ENCODE assay signal across 8 cellular contexts in genomic region chr17:77140166-77140877, GRCh38. TPM values are rescaled to one million over a fixed set of nuclear protein-coding genes. Genes with fewer than 3 reads are reported as not detected.
DNase-seq lines count a peak whose midpoint lies in the region; ATAC-seq and TF ChIP-seq lines count a peak whose summit lies in the region.

No MANE protein-coding gene starts in this region.

- H3K79me2 ChIP-seq in DOHH2 (ENCODE audit: control insufficient read depth, low read length): peaks cover 37% of the 10 kb centered on the region

- peak overlapping the region; percentile 62 for H3K4me3 ChIP-seq in DOHH2 (ENCODE audit: low read length)
- peak overlapping the region; percentile 98 to 99 (median 99) for H3K4me3 ChIP-seq in Peyer's patch
- peak overlapping the region; percentile 74 for H3K4me3 ChIP-seq in naive thymus-derived CD4-positive, alpha-beta T cell (ENCODE audit: low read length)

- H3K9me3 ChIP-seq in DOHH2 (ENCODE audit: control insufficient read depth, insufficient read depth, low read length): peaks cover 5% of the 10 kb centered on the region; the same call in 1 of the 2 replicates
- H3K9me3 ChIP-seq in KOPT-K1 (ENCODE audit: insufficient read depth, low read length, poor library complexity, severe bottlenecking): peaks cover 22% of the 10 kb centered on the region
- no peaks in the 10 kb centered on the region for H3K9me3 ChIP-seq in Peyer's patch
- no peaks in the 10 kb centered on the region for H3K9me3 ChIP-seq in naive thymus-derived CD4-positive, alpha-beta T cell (ENCODE audit: control insufficient read depth in 2 of 3, low read length in 3 of 3)

- H3K27ac ChIP-seq in DOHH2 (ENCODE audit: low read depth, low read length): peak overlapping the region; percentile 87
- peak overlapping the region; percentile 89 for H3K27ac ChIP-seq in KOPT-K1 (ENCODE audit: low read depth, low read length, poor library complexity, severe bottlenecking)
- peak overlapping the region; percentile 91 to 99 (median 94) for H3K27ac ChIP-seq in Peyer's patch
- peak overlapping the region; percentile 88 for H3K27ac ChIP-seq in naive thymus-derived CD4-positive, alpha-beta T cell (ENCODE audit: low read depth, low read length)

- H3K27me3 ChIP-seq in DOHH2 (ENCODE audit: control insufficient read depth, low read length) (peaks cover 2% of the 10 kb centered on the region; the same call in 1 of the 2 replicates), Peyer's patch (no peaks in the 10 kb centered on the region)
- no peaks in the 10 kb centered on the region for H3K27me3 ChIP-seq in naive thymus-derived CD4-positive, alpha-beta T cell (ENCODE audit: control insufficient read depth in 2 of 2, insufficient read depth in 2 of 2, low read length in 2 of 2)

- no peaks in the 10 kb centered on the region for H4K20me1 ChIP-seq in DOHH2 (ENCODE audit: control insufficient read depth, insufficient read depth, low read depth, low read length)

- peaks cover 31% of the 10 kb centered on the region for H3F3A ChIP-seq in DOHH2 (ENCODE audit: control insufficient read depth, insufficient read depth)

- H3K4me1 Mint-ChIP-seq in activated T-helper 1 cell treated with anti-CD3 and anti-CD28 coated beads, Interleukin-12 subunit alpha, Interleukin-12 subunit beta, Interleukin-2, Interleukin-4 antibody, amounts not matched to agents 30 ng/mL and 10 ng/mL and 1 ng/mL, durations not matched to agents 14 hours and 24 hours and 36 hours (ENCODE audit: low read depth): peaks cover 64% of the 10 kb centered on the region
- H3K4me1 Mint-ChIP-seq in naive thymus-derived CD4-positive, alpha-beta T cell: peaks cover 32 to 73% (median 66%) of the 10 kb centered on the region in 7 donors
- peaks cover 62% of the 10 kb centered on the region for H3K4me1 Mint-ChIP-seq in stimulated activated memory B cell treated with anti-CD40 and anti-IgM and Interleukin-4, amounts not matched to agents 10 μg/mL and 1 μg/mL and 100 μg/mL, for 72 hours

- H3K4me1 ChIP-seq in DOHH2 (ENCODE audit: control insufficient read depth, low read length): peaks cover 53% of the 10 kb centered on the region
- H3K4me1 ChIP-seq in Peyer's patch: peaks cover 0 to 26% (median 5%) of the 10 kb centered on the region in 4 donors
- peaks cover 14 to 28% of the 10 kb centered on the region in 2 donors for H3K4me1 ChIP-seq in naive thymus-derived CD4-positive, alpha-beta T cell (ENCODE audit: control insufficient read depth in 2 of 2, insufficient read depth in 2 of 2, low read length in 2 of 2)

- peaks cover 25% of the 10 kb centered on the region for H3K9me3 Mint-ChIP-seq in activated T-helper 1 cell treated with anti-CD3 and anti-CD28 coated beads, Interleukin-12 subunit alpha, Interleukin-12 subunit beta, Interleukin-2, Interleukin-4 antibody, amounts not matched to agents 30 ng/mL and 10 ng/mL and 1 ng/mL, durations not matched to agents 14 hours and 24 hours and 36 hours
- H3K9me3 Mint-ChIP-seq in naive thymus-derived CD4-positive, alpha-beta T cell: peaks cover 0 to 19% (median 5%) of the 10 kb centered on the region in 11 donors
- H3K9me3 Mint-ChIP-seq in stimulated activated memory B cell treated with anti-CD40 and anti-IgM and Interleukin-4, amounts not matched to agents 10 μg/mL and 1 μg/mL and 100 μg/mL, for 72 hours: no peaks in the 10 kb centered on the region

- peaks cover 2% of the 10 kb centered on the region for H3K27me3 Mint-ChIP-seq in activated T-helper 1 cell treated with anti-CD3 and anti-CD28 coated beads, Interleukin-12 subunit alpha, Interleukin-12 subunit beta, Interleukin-2, Interleukin-4 antibody, amounts not matched to agents 30 ng/mL and 10 ng/mL and 1 ng/mL, durations not matched to agents 14 hours and 24 hours and 36 hours (ENCODE audit: insufficient read depth)
- no peaks in the 10 kb centered on the region for H3K27me3 Mint-ChIP-seq in naive thymus-derived CD4-positive, alpha-beta T cell
- peaks cover 7% of the 10 kb centered on the region for H3K27me3 Mint-ChIP-seq in stimulated activated memory B cell treated with anti-CD40 and anti-IgM and Interleukin-4, amounts not matched to agents 10 μg/mL and 1 μg/mL and 100 μg/mL, for 72 hours

- peak overlapping the region; percentile 74 for H3K4me3 Mint-ChIP-seq in activated T-helper 1 cell treated with anti-CD3 and anti-CD28 coated beads, Interleukin-12 subunit alpha, Interleukin-12 subunit beta, Interleukin-2, Interleukin-4 antibody, amounts not matched to agents 30 ng/mL and 10 ng/mL and 1 ng/mL, durations not matched to agents 14 hours and 24 hours and 36 hours
- peak overlapping the region; percentile 65 to 87 (median 80) for H3K4me3 Mint-ChIP-seq in naive thymus-derived CD4-positive, alpha-beta T cell
- peak overlapping the region; percentile 51 for H3K4me3 Mint-ChIP-seq in stimulated activated memory B cell treated with anti-CD40 and anti-IgM and Interleukin-4, amounts not matched to agents 10 μg/mL and 1 μg/mL and 100 μg/mL, for 72 hours

- peak; percentile 80 for ATAC-seq in GM21786 (IDR thresholded peaks at IDR 0.05; ENCODE audit: unreplicated experiment)
- ATAC-seq in naive thymus-derived CD4-positive, alpha-beta T cell: peak; percentile 96
- peak; percentile 94 for ATAC-seq in stimulated activated memory B cell treated with anti-CD40 and anti-IgM and Interleukin-4, amounts not matched to agents 10 μg/mL and 1 μg/mL and 100 μg/mL, for 72 hours

- POLR2A ChIA-PET in naive thymus-derived CD4-positive, alpha-beta T cell (lab: Charles Lee): interaction anchor here (0.5 to 6.8 kb wide), 18 partner anchors 11 to 818 kb away, joined by 3 to 67 read pairs (median 4); partner anchors contain the start of genes MFSD11, SRSF2 and TNRC6C

- intact Hi-C loops in activated T-helper 1 cell treated with anti-CD3 and anti-CD28 coated beads, Interleukin-12 subunit alpha, Interleukin-12 subunit beta, Interleukin-2, Interleukin-4 antibody, amounts not matched to agents 30 ng/mL and 10 ng/mL and 1 ng/mL, durations not matched to agents 14 hours and 24 hours and 36 hours (cut with micrococcal nuclease): loop anchor here (1.0 to 10.0 kb wide), 8 partner anchors 12 to 414 kb away; partner anchors contain the start of genes JMJD6 and METTL23
- intact Hi-C loops in naive thymus-derived CD4-positive, alpha-beta T cell (cut with micrococcal nuclease): loop anchor here (1.0 to 5.0 kb wide), 9 partner anchors 12 to 414 kb away; partner anchors contain the start of genes JMJD6 (in 2 of the 2), METTL23 (in 2 of the 2) and SRSF2 (in 2 of the 2)

- H3K36me3 ChIP-seq in DOHH2 (ENCODE audit: control insufficient read depth, low read length): peaks cover 41% of the 10 kb centered on the region
- peaks cover 18% of the 10 kb centered on the region for H3K36me3 ChIP-seq in KOPT-K1 (ENCODE audit: insufficient read depth, low read length)
- peaks cover 0 to 16% (median 0%) of the 10 kb centered on the region in 3 donors for H3K36me3 ChIP-seq in Peyer's patch
- H3K36me3 ChIP-seq in naive thymus-derived CD4-positive, alpha-beta T cell (ENCODE audit: control insufficient read depth in 2 of 3, insufficient read depth in 3 of 3, low read length in 3 of 3): peaks cover 0 to 9% (median 0%) of the 10 kb centered on the region in 3 experiments

- peak overlapping the region; percentile 81 for H3K4me2 ChIP-seq in DOHH2 (ENCODE audit: low read length)

- no peak for TF ChIP-seq CTCF in DOHH2 (IDR thresholded peaks at IDR 0.05; ENCODE audit: low read depth, low read length, poor library complexity, severe bottlenecking)
- peak in 1 of 6 experiments; percentile 26 for TF ChIP-seq CTCF in Peyer's patch (IDR thresholded peaks at IDR 0.05)

- TF ChIP-seq POLR2A in Peyer's patch (IDR thresholded peaks at IDR 0.05): peak; percentile 94 to 95

- DNase-seq in Peyer's patch (peak; percentile 99 to 100 (median 100)), fibroblast of gingiva (ENCODE audit: low read depth) (peak; percentile 98)
- DNase-seq in activated T-helper 1 cell treated with anti-CD3 and anti-CD28 coated beads, Interleukin-12 subunit alpha, Interleukin-12 subunit beta, Interleukin-2, Interleukin-4 antibody, amounts not matched to agents 30 ng/mL and 10 ng/mL and 1 ng/mL, durations not matched to agents 14 hours and 24 hours and 36 hours (ENCODE audit: low spot score): peak; percentile 99
- DNase-seq in naive thymus-derived CD4-positive, alpha-beta T cell: peak; percentile 98 to 100 (median 99)

- CTCF ChIA-PET in naive thymus-derived CD4-positive, alpha-beta T cell (lab: Charles Lee): interaction anchor here (0.6 to 2.2 kb wide), 4 partner anchors 11 to 53 kb away, joined by 4 to 9 read pairs (median 4); no protein-coding TSS in a partner anchor

- H3K27ac Mint-ChIP-seq in activated T-helper 1 cell treated with anti-CD3 and anti-CD28 coated beads, Interleukin-12 subunit alpha, Interleukin-12 subunit beta, Interleukin-2, Interleukin-4 antibody, amounts not matched to agents 30 ng/mL and 10 ng/mL and 1 ng/mL, durations not matched to agents 14 hours and 24 hours and 36 hours: peak overlapping the region; percentile 96
- peak overlapping the region; percentile 75 to 93 (median 90) for H3K27ac Mint-ChIP-seq in naive thymus-derived CD4-positive, alpha-beta T cell
- peak overlapping the region; percentile 91 for H3K27ac Mint-ChIP-seq in stimulated activated memory B cell treated with anti-CD40 and anti-IgM and Interleukin-4, amounts not matched to agents 10 μg/mL and 1 μg/mL and 100 μg/mL, for 72 hours

- H3K36me3 Mint-ChIP-seq in activated T-helper 1 cell treated with anti-CD3 and anti-CD28 coated beads, Interleukin-12 subunit alpha, Interleukin-12 subunit beta, Interleukin-2, Interleukin-4 antibody, amounts not matched to agents 30 ng/mL and 10 ng/mL and 1 ng/mL, durations not matched to agents 14 hours and 24 hours and 36 hours (ENCODE audit: low read depth): peaks cover 38% of the 10 kb centered on the region
- peaks cover 0 to 38% (median 4%) of the 10 kb centered on the region in 5 donors for H3K36me3 Mint-ChIP-seq in naive thymus-derived CD4-positive, alpha-beta T cell
- peaks cover 24% of the 10 kb centered on the region for H3K36me3 Mint-ChIP-seq in stimulated activated memory B cell treated with anti-CD40 and anti-IgM and Interleukin-4, amounts not matched to agents 10 μg/mL and 1 μg/mL and 100 μg/mL, for 72 hours

- no peaks in the 10 kb centered on the region for H3K9me2 ChIP-seq in DOHH2 (replicated peaks; ENCODE audit: control insufficient read depth, low read length)

RNA-seq across cellular contexts. Expression of gene SEC14L1, which starts 0.4 kb away (rescaled TPM):
- 100 to 1,000 TPM in 1 of 4 donors, 10 to 100 TPM in 3; 18.2 to 187 (median 46.5) TPM for total RNA-seq in Peyer's patch
- 77.6 and 81.9 TPM in 2 replicates for total RNA-seq in activated T-helper 1 cell treated with anti-CD3 and anti-CD28 coated beads, Interleukin-12 subunit alpha, Interleukin-12 subunit beta, Interleukin-2, Interleukin-4 antibody, amounts not matched to agents 30 ng/mL and 10 ng/mL and 1 ng/mL, durations not matched to agents 14 hours and 24 hours and 36 hours
- total RNA-seq in naive thymus-derived CD4-positive, alpha-beta T cell: 100 to 1,000 TPM in 1 of 5 experiments, 10 to 100 TPM in 4; 25.0 to 103 (median 77.3) TPM
- polyA plus RNA-seq in naive thymus-derived CD4-positive, alpha-beta T cell: 1 to 10 TPM; 7.0 to 10.0 TPM

Comparison
In these comparisons a context has a peak if more than half of its experiments do, and no peak if none do; other contexts are left out.
1. Peak in every context shown above with its lines: DNase-seq, ATAC-seq, H3K4me3 ChIP-seq and H3K27ac ChIP-seq.